ENCODE assay signal across 8 cellular contexts in genomic region chr6:3324262-3324942, GRCh38.
DNase-seq lines count a peak whose midpoint lies in the region; ATAC-seq and TF ChIP-seq lines count a peak whose summit lies in the region.

No MANE protein-coding gene starts in this region.

- no peaks in the 10 kb centered on the region for H3K36me3 ChIP-seq in mammary epithelial cell (ENCODE audit: insufficient read depth, low read length)
- H3K36me3 ChIP-seq in lower lobe of right lung = no peaks in the 10 kb centered on the region

- H3K4me2 ChIP-seq in mammary epithelial cell (ENCODE audit: insufficient read depth, low read depth, low read length) = peak overlapping the region; percentile 49

- H3K27me3 ChIP-seq in mammary epithelial cell (ENCODE audit: insufficient read depth, low read length) (no peaks in the 10 kb centered on the region), lower lobe of right lung (ENCODE audit: low read depth) (no peaks in the 10 kb centered on the region)

- no TSS peak for BruUV-seq in mammary epithelial cell (replicated peaks; lab: Mats Ljungman, UMichigan)

- TF ChIP-seq CTCF in mammary epithelial cell (conservative IDR thresholded peaks at IDR 0.05 in 1 of 2, IDR thresholded peaks at IDR 0.05 in 1 of 2; ENCODE audit: extremely low read depth in 1 of 2, insufficient read depth in 1 of 2, low read depth in 1 of 2, low read length in 2 of 2) (no peak), lower lobe of right lung (IDR thresholded peaks at IDR 0.05) (no peak)

- H4K20me1 ChIP-seq in mammary epithelial cell (ENCODE audit: insufficient read depth, low read length) = no peaks in the 10 kb centered on the region

- WGBS in mammary epithelial cell (ENCODE audit: low coverage, missing lambda C conversion rate) = 49% methylated on average over 11 of the region's 12 CpGs

- CTCF ChIA-PET in mammary epithelial cell (lab: Charles Lee; ENCODE audit: low non-redundant PET) = no interaction called here

- H3K9me3 ChIP-seq in mammary epithelial cell (replicated peaks; ENCODE audit: insufficient read depth, low read length) (no peaks in the 10 kb centered on the region), lower lobe of right lung (no peaks in the 10 kb centered on the region)

- H3K27ac ChIP-seq in mammary epithelial cell (ENCODE audit: insufficient read depth, low read depth, low read length) (peak overlapping the region; percentile 13), lower lobe of right lung (peak overlapping the region; percentile 72)

- DNase-seq in activated effector memory CD4-positive, alpha-beta T cell treated with anti-CD3 and anti-CD28 coated beads, Interleukin-2, amount 50 U/mL, for 16 hours = peak; percentile 71
- DNase-seq in activated effector memory CD4-positive, alpha-beta T cell treated with Interleukin-2 at 50 U/mL for 16 hours = no peak
- DNase-seq in mammary epithelial cell (peak; percentile 93), lower lobe of right lung (no peak), NCI-H187 (lab: John Stamatoyannopoulos, UW) (no peak), 8988T (no peak), germinal center (ENCODE audit: low spot score) (no peak)

- H3K9ac ChIP-seq in mammary epithelial cell (ENCODE audit: insufficient read depth, low read length) = no peak overlapping the region

- H2AFZ ChIP-seq in mammary epithelial cell (ENCODE audit: low read depth, low read length) = no peak overlapping the region

- peak; percentile 67 for ATAC-seq in HG03520 (IDR thresholded peaks at IDR 0.05; ENCODE audit: unreplicated experiment)
- ATAC-seq in lower lobe of right lung = peak; percentile 55 to 67

- no peak overlapping the region for H3K4me3 ChIP-seq in mammary epithelial cell (replicated peaks in 1 of 3; ENCODE audit: insufficient read depth in 1 of 3, low read depth in 2 of 3, low read length in 3 of 3)
- no peak overlapping the region for H3K4me3 ChIP-seq in lower lobe of right lung

- H3K79me2 ChIP-seq in mammary epithelial cell (ENCODE audit: insufficient read depth, low read length) = peaks cover 6% of the 10 kb centered on the region

- dilution Hi-C loops in mammary epithelial cell (cut with HindIII; ENCODE audit: low sequenced_read_pairs) = no loop called here

- in situ Hi-C loops in mammary epithelial cell (cut with MboI; ENCODE audit: low sequenced_read_pairs in 2 of 2) = no loop called here

- intact Hi-C loops in mammary epithelial cell (cut with micrococcal nuclease) (no loop called here), lower lobe of right lung (cut with DNase I) (no loop called here)

- H3K4me1 ChIP-seq in mammary epithelial cell (ENCODE audit: insufficient read depth, low read length) (peaks cover 21% of the 10 kb centered on the region), lower lobe of right lung (peaks cover 15% of the 10 kb centered on the region)

Comparison
In these comparisons a context has a peak if more than half of its experiments do, and no peak if none do; other contexts are left out.
1. DNase-seq: peak in activated effector memory CD4-positive, alpha-beta T cell treated with anti-CD3 and anti-CD28 coated beads, Interleukin-2, amount 50 U/mL, for 16 hours (single experiment) and mammary epithelial cell (single experiment); none in activated effector memory CD4-positive, alpha-beta T cell treated with Interleukin-2 at 50 U/mL for 16 hours (single experiment), lower lobe of right lung (single experiment), NCI-H187 (0 of 2), 8988T (single experiment) and germinal center (single experiment).